1 cellular context compared by ENCODE assay signal in the genomic region with DNA sequence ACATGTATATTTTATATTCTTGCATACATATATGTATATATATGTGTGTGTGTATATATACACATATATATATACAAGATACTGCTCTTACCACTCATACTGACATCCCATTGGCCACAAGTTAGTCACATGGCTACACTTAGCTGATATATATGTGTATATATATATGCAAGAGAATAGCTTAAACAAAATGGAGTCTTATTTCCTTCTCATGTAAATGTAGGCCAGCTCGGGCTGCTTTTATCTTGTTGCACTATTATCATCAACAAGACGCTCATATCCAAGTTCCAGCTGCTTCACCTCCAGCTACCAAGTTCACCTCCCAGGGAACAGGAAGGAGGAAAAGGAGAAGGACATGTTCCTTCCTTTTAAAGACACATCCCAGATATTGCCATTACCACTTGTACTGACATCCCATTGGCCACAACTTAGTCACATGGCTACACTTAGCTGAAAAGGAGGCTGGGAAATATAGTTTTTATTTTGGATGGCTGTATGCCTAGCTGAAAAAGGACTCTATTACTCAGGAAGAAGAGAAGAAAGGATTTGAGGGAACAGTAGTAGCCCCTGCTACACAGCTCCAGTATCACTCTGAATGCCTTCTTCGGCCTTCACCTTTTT.
TF ChIP-seq lines count a peak whose summit lies in the region.

No MANE protein-coding gene starts in this region.

TF ChIP-seq in WTC11, 78 proteins besides CTCF, POLR2A, EP300 and RAD21 (continued from another document):
- TF ChIP-seq, protein P1, sequence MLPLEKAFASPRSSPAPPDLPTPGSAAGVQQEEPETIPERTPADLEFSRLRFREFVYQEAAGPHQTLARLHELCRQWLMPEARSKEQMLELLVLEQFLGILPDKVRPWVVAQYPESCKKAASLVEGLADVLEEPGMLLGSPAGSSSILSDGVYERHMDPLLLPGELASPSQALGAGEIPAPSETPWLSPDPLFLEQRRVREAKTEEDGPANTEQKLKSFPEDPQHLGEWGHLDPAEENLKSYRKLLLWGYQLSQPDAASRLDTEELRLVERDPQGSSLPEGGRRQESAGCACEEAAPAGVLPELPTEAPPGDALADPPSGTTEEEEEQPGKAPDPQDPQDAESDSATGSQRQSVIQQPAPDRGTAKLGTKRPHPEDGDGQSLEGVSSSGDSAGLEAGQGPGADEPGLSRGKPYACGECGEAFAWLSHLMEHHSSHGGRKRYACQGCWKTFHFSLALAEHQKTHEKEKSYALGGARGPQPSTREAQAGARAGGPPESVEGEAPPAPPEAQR (CRISPR knock-in tag; IDR thresholded peaks at IDR 0.05), result no peak
- no peak for TF ChIP-seq OVOL2 (CRISPR knock-in tag; IDR thresholded peaks at IDR 0.05; ENCODE audit: borderline replicate concordance)
- no peak for TF ChIP-seq ZNF219 (CRISPR knock-in tag; IDR thresholded peaks at IDR 0.05; ENCODE audit: borderline replicate concordance)
- TF ChIP-seq, protein P2, sequence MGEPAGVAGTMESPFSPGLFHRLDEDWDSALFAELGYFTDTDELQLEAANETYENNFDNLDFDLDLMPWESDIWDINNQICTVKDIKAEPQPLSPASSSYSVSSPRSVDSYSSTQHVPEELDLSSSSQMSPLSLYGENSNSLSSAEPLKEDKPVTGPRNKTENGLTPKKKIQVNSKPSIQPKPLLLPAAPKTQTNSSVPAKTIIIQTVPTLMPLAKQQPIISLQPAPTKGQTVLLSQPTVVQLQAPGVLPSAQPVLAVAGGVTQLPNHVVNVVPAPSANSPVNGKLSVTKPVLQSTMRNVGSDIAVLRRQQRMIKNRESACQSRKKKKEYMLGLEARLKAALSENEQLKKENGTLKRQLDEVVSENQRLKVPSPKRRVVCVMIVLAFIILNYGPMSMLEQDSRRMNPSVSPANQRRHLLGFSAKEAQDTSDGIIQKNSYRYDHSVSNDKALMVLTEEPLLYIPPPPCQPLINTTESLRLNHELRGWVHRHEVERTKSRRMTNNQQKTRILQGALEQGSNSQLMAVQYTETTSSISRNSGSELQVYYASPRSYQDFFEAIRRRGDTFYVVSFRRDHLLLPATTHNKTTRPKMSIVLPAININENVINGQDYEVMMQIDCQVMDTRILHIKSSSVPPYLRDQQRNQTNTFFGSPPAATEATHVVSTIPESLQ (CRISPR knock-in tag; IDR thresholded peaks at IDR 0.05), result no peak
- TF ChIP-seq, protein P3, sequence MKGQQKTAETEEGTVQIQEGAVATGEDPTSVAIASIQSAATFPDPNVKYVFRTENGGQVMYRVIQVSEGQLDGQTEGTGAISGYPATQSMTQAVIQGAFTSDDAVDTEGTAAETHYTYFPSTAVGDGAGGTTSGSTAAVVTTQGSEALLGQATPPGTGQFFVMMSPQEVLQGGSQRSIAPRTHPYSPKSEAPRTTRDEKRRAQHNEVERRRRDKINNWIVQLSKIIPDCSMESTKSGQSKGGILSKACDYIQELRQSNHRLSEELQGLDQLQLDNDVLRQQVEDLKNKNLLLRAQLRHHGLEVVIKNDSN (CRISPR knock-in tag; IDR thresholded peaks at IDR 0.05), result peak; percentile 80
- TF ChIP-seq, protein P4, sequence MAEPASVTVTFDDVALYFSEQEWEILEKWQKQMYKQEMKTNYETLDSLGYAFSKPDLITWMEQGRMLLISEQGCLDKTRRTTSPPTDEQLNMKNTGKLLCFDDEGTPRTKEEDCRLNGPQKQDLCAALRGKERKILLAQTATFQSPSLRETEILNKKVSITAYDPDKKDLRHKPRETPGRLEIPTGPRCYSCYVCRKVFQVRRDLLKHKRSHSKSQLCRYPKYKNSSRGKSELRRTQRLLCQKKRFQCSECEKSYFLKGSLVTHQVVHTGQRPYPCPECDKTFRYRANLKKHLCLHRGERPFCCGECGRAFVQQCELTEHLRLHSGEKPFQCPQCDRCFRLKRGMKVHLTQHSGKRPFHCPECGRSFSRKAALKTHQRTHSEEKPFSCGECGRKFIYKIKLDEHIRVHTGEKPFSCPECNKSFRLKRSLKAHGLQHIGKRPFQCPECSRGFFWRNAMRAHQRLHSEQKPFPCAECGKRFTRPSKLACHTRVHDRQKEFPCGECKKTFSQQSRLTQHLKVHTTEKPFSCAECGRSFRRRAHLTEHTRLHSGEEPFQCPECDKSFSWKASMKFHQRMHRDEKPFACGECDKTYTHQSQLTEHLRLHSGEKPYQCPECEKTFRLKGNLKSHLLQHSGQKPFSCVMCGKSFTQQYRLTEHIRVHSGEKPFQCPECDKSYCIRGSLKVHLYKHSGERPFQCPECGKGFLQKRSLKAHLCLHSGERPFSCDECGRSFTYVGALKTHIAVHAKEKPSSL (CRISPR knock-in tag; conservative IDR thresholded peaks at IDR 0.05), result no peak
- TF ChIP-seq FOXP1 (CRISPR knock-in tag; IDR thresholded peaks at IDR 0.05; ENCODE audit: borderline replicate concordance), result no peak
- no peak for TF ChIP-seq MYBL2 (CRISPR knock-in tag; IDR thresholded peaks at IDR 0.05)
